ENCODE assay signal across 9 cellular contexts in genomic region chr1:41738475-41738874, GRCh38.
DNase-seq lines count a peak whose midpoint lies in the region; ATAC-seq and TF ChIP-seq lines count a peak whose summit lies in the region.
"Had no signal": no experiment of that assay in that cellular context is flagged by ENCODE, and none has a peak within 500 bp of the region (broad histone marks: within the 10 kb centered on the region; RNA-seq: fewer than 3 reads in every experiment).

No MANE protein-coding gene starts in this region.

- H3K27me3 Mint-ChIP-seq in CD8-positive, alpha-beta T cell (ENCODE audit: low read depth) = no peaks in the 10 kb centered on the region
- H3K27me3 Mint-ChIP-seq in osteocyte (ENCODE audit: unreplicated experiment) = no peaks in the 10 kb centered on the region

- H3K27ac ChIP-seq in CD8-positive, alpha-beta T cell (ENCODE audit: low read depth, low read length) = no peak overlapping the region

- no peaks in the 10 kb centered on the region for H3K27me3 ChIP-seq in CD8-positive, alpha-beta T cell (ENCODE audit: insufficient read depth, low read length)

- no peaks in the 10 kb centered on the region for H3K36me3 Mint-ChIP-seq in CD8-positive, alpha-beta T cell
- no peaks in the 10 kb centered on the region for H3K36me3 Mint-ChIP-seq in osteocyte (ENCODE audit: unreplicated experiment)

- peak overlapping the region; percentile 68 for H3K4me3 Mint-ChIP-seq in CD8-positive, alpha-beta T cell
- peak overlapping the region; percentile 30 for H3K4me3 Mint-ChIP-seq in osteocyte (ENCODE audit: unreplicated experiment)

- TF ChIP-seq CTCF in CD8-positive, alpha-beta T cell (IDR thresholded peaks at IDR 0.05) = no peak
- no peak for TF ChIP-seq CTCF in choroid plexus epithelial cell (conservative IDR thresholded peaks at IDR 0.05; ENCODE audit: low read depth, low read length)
- TF ChIP-seq CTCF in osteocyte (IDR thresholded peaks at IDR 0.05) = no peak

- H3K9me3 Mint-ChIP-seq in CD8-positive, alpha-beta T cell = no peaks in the 10 kb centered on the region
- no peaks in the 10 kb centered on the region for H3K9me3 Mint-ChIP-seq in osteocyte (ENCODE audit: unreplicated experiment)

- peaks cover 30% of the 10 kb centered on the region for H3K4me1 ChIP-seq in CD8-positive, alpha-beta T cell (ENCODE audit: insufficient read depth, low read length)

- no peak overlapping the region for H3K4me3 ChIP-seq in CD8-positive, alpha-beta T cell (ENCODE audit: low read depth, low read length)
- no peak overlapping the region for H3K4me3 ChIP-seq in choroid plexus epithelial cell (ENCODE audit: low read depth, low read length)

- peaks cover 31% of the 10 kb centered on the region for H3K4me1 Mint-ChIP-seq in CD8-positive, alpha-beta T cell (ENCODE audit: low read depth)
- H3K4me1 Mint-ChIP-seq in osteocyte (ENCODE audit: unreplicated experiment) = peaks cover 17% of the 10 kb centered on the region

- intact Hi-C loops in CD8-positive, alpha-beta T cell (cut with DNase I, micrococcal nuclease) = no loop called here

- H3K36me3 ChIP-seq in CD8-positive, alpha-beta T cell (ENCODE audit: insufficient read depth, low read length) = no peaks in the 10 kb centered on the region

- no peaks in the 10 kb centered on the region for H3K9me3 ChIP-seq in CD8-positive, alpha-beta T cell (ENCODE audit: low read length)

- no peak for ATAC-seq in CD8-positive, alpha-beta T cell
- ATAC-seq in HG02973 (IDR thresholded peaks at IDR 0.05; ENCODE audit: unreplicated experiment) = no peak
- ATAC-seq: HepG2 had no signal

- CTCF ChIA-PET in CD8-positive, alpha-beta T cell (lab: Charles Lee) = no interaction called here

- no peak overlapping the region for H3K27ac Mint-ChIP-seq in CD8-positive, alpha-beta T cell
- peak overlapping the region; percentile 82 for H3K27ac Mint-ChIP-seq in osteocyte (ENCODE audit: unreplicated experiment)

- no peak for DNase-seq in CD8-positive, alpha-beta T cell
- DNase-seq in MV-4-11 (lab: John Stamatoyannopoulos, UW) = peak; percentile 47
- peak; percentile 84 for DNase-seq in choroid plexus epithelial cell (ENCODE audit: low read depth)
- DNase-seq in osteocyte (ENCODE audit: extremely low spot score, unreplicated experiment) = no peak
- no peak for DNase-seq in NCI-H1436 treated with DMSO at 0.1 percent for 48 hours (lab: John Stamatoyannopoulos, UW)
- DNase-seq in NCI-H82 treated with DMSO at 0.1 percent for 48 hours (lab: John Stamatoyannopoulos, UW; ENCODE audit: unreplicated experiment) = no peak
- DNase-seq in RKO (ENCODE audit: low spot score) = no peak

- POLR2A ChIA-PET in CD8-positive, alpha-beta T cell (lab: Charles Lee) = no interaction called here

Comparison
In these comparisons a context has a peak if more than half of its experiments do, and no peak if none do; other contexts are left out.
1. DNase-seq: peak in MV-4-11 (single experiment) and choroid plexus epithelial cell (single experiment); none in CD8-positive, alpha-beta T cell (0 of 7), osteocyte (single experiment), NCI-H1436 treated with DMSO at 0.1 percent for 48 hours (single experiment), NCI-H82 treated with DMSO at 0.1 percent for 48 hours (single experiment) and RKO (single experiment).